1 cellular context compared by ENCODE assay signal in genomic region chr17:50261051-50261915, GRCh38.
TF ChIP-seq lines count a peak whose summit lies in the region.

No MANE protein-coding gene starts in this region.

TF ChIP-seq in SK-N-SH treated with all-trans-retinoic acid at 6 μM for 48 hours, 23 proteins besides CTCF, POLR2A, EP300 and RAD21 (continued from another document):
- TF ChIP-seq POU6F1 (CRISPR knock-in tag; IDR thresholded peaks at IDR 0.05; ENCODE audit: borderline replicate concordance, low read depth), result no peak
- TF ChIP-seq ZNF8 (CRISPR knock-in tag; IDR thresholded peaks at IDR 0.05), result no peak
- TF ChIP-seq TOX (CRISPR knock-in tag; IDR thresholded peaks at IDR 0.05; ENCODE audit: borderline replicate concordance), result no peak
